Comparison of ENCODE assay signal across 9 cellular contexts in the genomic region with DNA sequence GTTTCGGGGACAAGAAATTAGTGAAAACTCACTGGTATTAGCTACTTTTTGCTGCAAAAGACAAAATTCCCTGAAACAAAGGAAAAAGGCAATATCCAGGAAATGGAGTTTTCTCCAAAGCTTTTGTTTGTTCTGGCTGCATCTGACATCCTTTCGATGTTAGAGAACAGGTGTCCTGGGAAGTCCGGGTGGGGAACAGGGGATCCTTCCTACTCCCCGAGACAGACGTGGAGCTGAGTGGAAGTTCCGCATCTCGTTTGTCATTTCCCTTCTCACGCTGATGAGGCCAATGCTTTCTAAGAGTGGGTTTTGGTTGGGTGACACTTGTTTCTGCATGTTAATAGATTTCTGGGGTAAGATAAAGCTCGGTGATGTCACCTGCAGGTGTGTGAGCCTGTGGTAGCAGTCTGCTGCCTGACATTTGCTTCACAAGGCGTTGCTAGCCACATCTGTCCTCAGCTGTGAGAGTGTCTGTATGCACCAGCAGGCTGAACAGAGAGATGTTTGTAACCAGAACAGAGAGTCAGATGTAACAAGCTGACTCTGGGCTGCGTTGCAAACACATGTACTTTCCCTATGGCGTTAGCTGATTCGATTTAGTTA.
DNase-seq lines count a peak whose midpoint lies in the region; ATAC-seq, FAIRE-seq and TF ChIP-seq lines count a peak whose summit lies in the region.
"Had no signal": no experiment of that assay in that cellular context is flagged by ENCODE, and none has a peak within 500 bp of the region (broad histone marks: within the 10 kb centered on the region; RNA-seq: fewer than 3 reads in every experiment).

No MANE protein-coding gene starts in this region.

- H3K4me1 ChIP-seq in DND-41 (ENCODE audit: insufficient read depth, low read length) (peaks cover 83% of the 10 kb centered on the region), spleen (peaks cover 0 to 55% (median 23%) of the 10 kb centered on the region in 6 donors), kidney (ENCODE audit: control insufficient read depth in 1 of 2, insufficient read depth in 1 of 2, low read depth in 1 of 2, low read length in 2 of 2) (no peaks in the 10 kb centered on the region), aorta (ENCODE audit: control insufficient read depth in 1 of 2, insufficient read depth in 2 of 2, low read length in 2 of 2) (no peaks in the 10 kb centered on the region)
- H3K4me1 ChIP-seq: body of pancreas had no signal

- ATAC-seq in DND-41 (ENCODE audit: insufficient read depth, low read depth) (peak; percentile 92), GM21717 (IDR thresholded peaks at IDR 0.05; ENCODE audit: unreplicated experiment) (peak; percentile 91), Right ventricle myocardium superior (ENCODE audit: poor library complexity) (no peak), aorta (ENCODE audit: low FRiP score) (no peak)
- ATAC-seq: body of pancreas had no signal

- peak; percentile 95 for DNase-seq in DND-41
- peak; percentile 9 for DNase-seq in NCI-H2107 (lab: John Stamatoyannopoulos, UW)
- peak; percentile 85 for DNase-seq in activated effector memory CD4-positive, alpha-beta T cell treated with anti-CD3 and anti-CD28 coated beads, Interleukin-2, amount 50 U/mL, for 16 hours
- DNase-seq in spleen: no peak
- DNase-seq in Right ventricle myocardium superior: no peak
- no peak for DNase-seq in kidney
- DNase-seq in aorta: no peak

- H2AFZ ChIP-seq in DND-41 (ENCODE audit: low read depth, low read length): peak overlapping the region; percentile 41; the same call in 1 of the 2 replicates

- intact Hi-C loops in spleen (cut with DNase I; ENCODE audit: low total_unique reads) (no loop called here), Right ventricle myocardium superior (cut with DNase I) (no loop called here), kidney (cut with DNase I) (no loop called here), aorta (cut with DNase I) (no loop called here)

- TF ChIP-seq CTCF in DND-41 (IDR thresholded peaks at IDR 0.05; ENCODE audit: borderline replicate concordance, extremely low read depth, low read length, poor library complexity, severe bottlenecking): no peak
- no peak for TF ChIP-seq CTCF in spleen (IDR thresholded peaks at IDR 0.05 in 8 of 11, conservative IDR thresholded peaks at IDR 0.05 in 3 of 11)
- no peak for TF ChIP-seq CTCF in kidney (IDR thresholded peaks at IDR 0.05; ENCODE audit: borderline replicate concordance, extremely low read depth, insufficient read depth)

- H3K27me3 ChIP-seq in DND-41 (ENCODE audit: insufficient read depth, low read length, poor library complexity) (no peaks in the 10 kb centered on the region), spleen (replicated peaks in 1 of 7) (peaks cover 0 to 23% (median 0%) of the 10 kb centered on the region in 7 donors), aorta (ENCODE audit: control insufficient read depth in 1 of 2, insufficient read depth in 2 of 2, low read length in 1 of 2) (peaks cover 0 to 2% of the 10 kb centered on the region in 2 donors)
- H3K27me3 ChIP-seq: body of pancreas had no signal

- TF ChIP-seq POLR2A in spleen (IDR thresholded peaks at IDR 0.05): no peak

- H3K27ac ChIP-seq in DND-41 (ENCODE audit: low read length) (peak overlapping the region; percentile 95), spleen (peak overlapping the region in 7 of 8 donors; percentile 30 to 70 (median 59)), kidney (ENCODE audit: low read depth in 2 of 2, low read length in 2 of 2) (no peak overlapping the region), aorta (ENCODE audit: low read depth in 1 of 2, low read length in 2 of 2) (no peak overlapping the region)
- H3K27ac ChIP-seq: body of pancreas had no signal

- no peaks in the 10 kb centered on the region for H3K79me2 ChIP-seq in DND-41 (ENCODE audit: insufficient read depth, low read length)

- peak overlapping the region in 1 of 2 experiments; percentile 53; a peak in 3 of 4 replicates for H3K4me3 ChIP-seq in DND-41 (ENCODE audit: low read depth in 1 of 2, low read length in 2 of 2)
- H3K4me3 ChIP-seq in spleen: peak overlapping the region in 2 of 8 donors; percentile 6 to 12
- H3K4me3 ChIP-seq in kidney (ENCODE audit: low read length in 2 of 2): no peak overlapping the region
- H3K4me3 ChIP-seq in aorta (ENCODE audit: low read length in 2 of 2): no peak overlapping the region
- H3K4me3 ChIP-seq: body of pancreas had no signal

- 36 to 50% (median 38%) methylated on average over 13 of the region's 13 CpGs for WGBS in spleen, 5 donors
- 54 to 58% methylated on average over 13 of the region's 13 CpGs for WGBS in aorta, 2 donors

- peak overlapping the region; percentile 70 for H3K4me2 ChIP-seq in DND-41 (ENCODE audit: insufficient read depth, low read length)

- H4K20me1 ChIP-seq in DND-41 (ENCODE audit: insufficient read depth, low read length): no peaks in the 10 kb centered on the region

- peak overlapping the region; percentile 60 for H3K9ac ChIP-seq in DND-41 (ENCODE audit: low read depth, low read length)
- no peak overlapping the region for H3K9ac ChIP-seq in kidney (ENCODE audit: low read length in 2 of 2)

- H3K9me3 ChIP-seq in DND-41 (ENCODE audit: insufficient read depth, low read length, severe bottlenecking) (no peaks in the 10 kb centered on the region), spleen (no peaks in the 10 kb centered on the region), kidney (ENCODE audit: control insufficient read depth in 1 of 2, low read length in 2 of 2) (no peaks in the 10 kb centered on the region), aorta (ENCODE audit: control insufficient read depth, low read length) (no peaks in the 10 kb centered on the region)
- H3K9me3 ChIP-seq: body of pancreas had no signal

- no peak for FAIRE-seq in kidney (lab: Jason Lieb, UNC)

- no peaks in the 10 kb centered on the region for H3K36me3 ChIP-seq in DND-41 (ENCODE audit: insufficient read depth, low read length)
- H3K36me3 ChIP-seq in spleen: no peaks in the 10 kb centered on the region
- no peaks in the 10 kb centered on the region for H3K36me3 ChIP-seq in kidney (ENCODE audit: control insufficient read depth in 1 of 2, insufficient read depth in 2 of 2, low read length in 2 of 2)
- no peaks in the 10 kb centered on the region for H3K36me3 ChIP-seq in aorta (ENCODE audit: control insufficient read depth in 1 of 2, insufficient read depth in 2 of 2, low read length in 1 of 2)

Comparison
In these comparisons a context has a peak if more than half of its experiments do, and no peak if none do; other contexts are left out.
1. ATAC-seq: peak in DND-41 (single experiment) and GM21717 (single experiment); none in Right ventricle myocardium superior (single experiment) and aorta (single experiment).
2. DNase-seq: peak in DND-41 (single experiment), NCI-H2107 (single experiment) and activated effector memory CD4-positive, alpha-beta T cell treated with anti-CD3 and anti-CD28 coated beads, Interleukin-2, amount 50 U/mL, for 16 hours (single experiment); none in spleen (single experiment), Right ventricle myocardium superior (single experiment), kidney (single experiment) and aorta (0 of 2).
3. H3K27ac ChIP-seq: peak in DND-41 (single experiment) and spleen (7 of 8); none in kidney (0 of 2) and aorta (0 of 2).